21 cellular contexts compared by ENCODE assay signal in genomic region chr1:65985393-65986066, GRCh38.
DNase-seq lines count a peak whose midpoint lies in the region; ATAC-seq and TF ChIP-seq lines count a peak whose summit lies in the region.
"Had no signal": no experiment of that assay in that cellular context is flagged by ENCODE, and none has a peak within 500 bp of the region (broad histone marks: within the 10 kb centered on the region; RNA-seq: fewer than 3 reads in every experiment).

No MANE protein-coding gene starts in this region.

- no peaks in the 10 kb centered on the region for H3K9me3 ChIP-seq in SK-N-SH
- H3K9me3 ChIP-seq in right cardiac atrium (ENCODE audit: control insufficient read depth, low read length), result no peaks in the 10 kb centered on the region
- H3K9me3 ChIP-seq: Caco-2, MG63 had no signal

- no peak overlapping the region for H3K9ac ChIP-seq in SK-N-SH

- POLR2A ChIA-PET in SK-N-SH (lab: Yijun Ruan, JAX), result no interaction called here
- POLR2A ChIA-PET in activated CD8-positive, alpha-beta T cell treated with anti-CD3 and anti-CD28 coated beads, Interleukin-2, amount 10 ng/mL, durations not matched to agents 7 days and 5 days (lab: Charles Lee), result no interaction called here

- 65% methylated on average over 1 of the region's 1 CpG for WGBS in SK-N-SH (ENCODE audit: low lambda C conversion rate)
- 78% methylated on average over 1 of the region's 1 CpG for WGBS in right cardiac atrium

- H3K4me1 ChIP-seq in SK-N-SH (ENCODE audit: control insufficient read depth in 1 of 2, insufficient read depth in 2 of 2, low read depth in 1 of 2, low read length in 1 of 2) (no peaks in the 10 kb centered on the region), right cardiac atrium (ENCODE audit: control insufficient read depth, insufficient read depth, low read length) (no peaks in the 10 kb centered on the region)
- H3K4me1 ChIP-seq: Caco-2 had no signal

- intact Hi-C loops in right cardiac atrium (cut with DNase I), result no loop called here

- H3K27me3 ChIP-seq in SK-N-SH (ENCODE audit: insufficient read depth) (no peaks in the 10 kb centered on the region), right cardiac atrium (ENCODE audit: control insufficient read depth, insufficient read depth) (no peaks in the 10 kb centered on the region)

- no peak overlapping the region for H3K4me3 Mint-ChIP-seq in activated CD8-positive, alpha-beta T cell treated with anti-CD3 and anti-CD28 coated beads, Interleukin-2, amount 10 ng/mL, durations not matched to agents 7 days and 5 days
- no peak overlapping the region for H3K4me3 Mint-ChIP-seq in activated naive CD8-positive, alpha-beta T cell treated with anti-CD3 and anti-CD28 coated beads for 36 hours
- H3K4me3 Mint-ChIP-seq: CD8-positive, alpha-beta T cell; GM23338; H9 had no signal

- no peak for ATAC-seq in SK-N-SH treated with all-trans-retinoic acid at 6 μM for 48 hours
- no peak for ATAC-seq in activated CD8-positive, alpha-beta T cell treated with anti-CD3 and anti-CD28 coated beads, Interleukin-2, amount 10 ng/mL, durations not matched to agents 7 days and 5 days
- ATAC-seq in right cardiac atrium, result no peak
- ATAC-seq: CD8-positive, alpha-beta T cell; GM23338 had no signal

- no peak overlapping the region for H3K4me2 ChIP-seq in SK-N-SH
- H3K4me2 ChIP-seq: GM23338 had no signal

- H3K4me3 ChIP-seq in SK-N-SH (ENCODE audit: low read depth in 2 of 2, low read length in 1 of 2) (no peak overlapping the region), right cardiac atrium (ENCODE audit: low read length) (no peak overlapping the region)
- H3K4me3 ChIP-seq: GM23338, MG63 had no signal

- H4K20me1 ChIP-seq in SK-N-SH (ENCODE audit: insufficient read depth), result no peaks in the 10 kb centered on the region

- no peak for TF ChIP-seq EP300 in SK-N-SH (IDR thresholded peaks at IDR 0.05; ENCODE audit: borderline replicate concordance in 1 of 2, low read depth in 1 of 2, low read length in 1 of 2)

- H3K79me2 ChIP-seq in SK-N-SH (ENCODE audit: insufficient read depth), result no peaks in the 10 kb centered on the region

- H3K27ac ChIP-seq in SK-N-SH (ENCODE audit: low read depth in 2 of 2, low read length in 1 of 2) (no peak overlapping the region), angular gyrus (ENCODE audit: low read depth, low read length) (peak overlapping the region; percentile 19), substantia nigra (ENCODE audit: low read depth, low read length, poor library complexity, severe bottlenecking) (peak overlapping the region; percentile 82), right cardiac atrium (ENCODE audit: low read length) (no peak overlapping the region)
- H3K27ac ChIP-seq: C4-2B had no signal

- CTCF ChIA-PET in SK-N-SH (lab: Yijun Ruan, JAX), result interaction anchor here (1.0 to 5.5 kb wide), 8 partner anchors 23 to 518 kb away, joined by 3 to 44 read pairs (median 4); no protein-coding TSS in a partner anchor
- CTCF ChIA-PET in activated CD8-positive, alpha-beta T cell treated with anti-CD3 and anti-CD28 coated beads, Interleukin-2, amount 10 ng/mL, durations not matched to agents 7 days and 5 days (lab: Charles Lee), result interaction anchor here (1.9 kb wide), 1 partner anchor 257 kb away, joined by 11 read pairs; no protein-coding TSS in a partner anchor

- TF ChIP-seq CTCF in SK-N-SH (IDR thresholded peaks at IDR 0.05), result no peak

- H3K27ac Mint-ChIP-seq in activated CD8-positive, alpha-beta T cell treated with anti-CD3 and anti-CD28 coated beads, Interleukin-2, amount 10 ng/mL, durations not matched to agents 7 days and 5 days, result no peak overlapping the region
- H3K27ac Mint-ChIP-seq in activated naive CD8-positive, alpha-beta T cell treated with anti-CD3 and anti-CD28 coated beads for 36 hours, result no peak overlapping the region
- H3K27ac Mint-ChIP-seq: CD8-positive, alpha-beta T cell; GM23338; H9 had no signal

- no peak overlapping the region for H2AFZ ChIP-seq in SK-N-SH (ENCODE audit: low read depth)
- H2AFZ ChIP-seq: GM23338 had no signal

- no peaks in the 10 kb centered on the region for H3K9me2 ChIP-seq in SK-N-SH

- no peaks in the 10 kb centered on the region for H3K4me1 Mint-ChIP-seq in activated CD8-positive, alpha-beta T cell treated with anti-CD3 and anti-CD28 coated beads, Interleukin-2, amount 10 ng/mL, durations not matched to agents 7 days and 5 days (ENCODE audit: low read depth)
- H3K4me1 Mint-ChIP-seq in activated naive CD8-positive, alpha-beta T cell treated with anti-CD3 and anti-CD28 coated beads for 36 hours, result no peaks in the 10 kb centered on the region
- H3K4me1 Mint-ChIP-seq: GM23338, H9 had no signal

- H3K9me3 Mint-ChIP-seq in activated CD8-positive, alpha-beta T cell treated with anti-CD3 and anti-CD28 coated beads, Interleukin-2, amount 10 ng/mL, durations not matched to agents 7 days and 5 days (ENCODE audit: insufficient read depth), result no peaks in the 10 kb centered on the region
- no peaks in the 10 kb centered on the region for H3K9me3 Mint-ChIP-seq in activated naive CD8-positive, alpha-beta T cell treated with anti-CD3 and anti-CD28 coated beads for 36 hours
- H3K9me3 Mint-ChIP-seq: CD8-positive, alpha-beta T cell; GM23338; H9 had no signal

- H3K27me3 Mint-ChIP-seq in activated CD8-positive, alpha-beta T cell treated with anti-CD3 and anti-CD28 coated beads, Interleukin-2, amount 10 ng/mL, durations not matched to agents 7 days and 5 days (ENCODE audit: low read depth), result peaks cover 4% of the 10 kb centered on the region
- H3K27me3 Mint-ChIP-seq in activated naive CD8-positive, alpha-beta T cell treated with anti-CD3 and anti-CD28 coated beads for 36 hours, result peaks cover 16% of the 10 kb centered on the region

- H3K36me3 ChIP-seq in SK-N-SH (replicated peaks in 1 of 2; ENCODE audit: control insufficient read depth in 1 of 2, insufficient read depth in 2 of 2, low read length in 1 of 2), result no peaks in the 10 kb centered on the region
- H3K36me3 ChIP-seq: MG63 had no signal

- no peaks in the 10 kb centered on the region for H3F3A ChIP-seq in SK-N-SH (replicated peaks; ENCODE audit: insufficient read depth)

- H3K36me3 Mint-ChIP-seq in activated CD8-positive, alpha-beta T cell treated with anti-CD3 and anti-CD28 coated beads, Interleukin-2, amount 10 ng/mL, durations not matched to agents 7 days and 5 days (ENCODE audit: low read depth), result no peaks in the 10 kb centered on the region
- no peaks in the 10 kb centered on the region for H3K36me3 Mint-ChIP-seq in activated naive CD8-positive, alpha-beta T cell treated with anti-CD3 and anti-CD28 coated beads for 36 hours
- H3K36me3 Mint-ChIP-seq: CD8-positive, alpha-beta T cell had no signal

- DNase-seq in SK-N-SH (no peak), globus pallidus (ENCODE audit: low spot score) (peak; percentile 78), substantia nigra (lab: John Stamatoyannopoulos, UW) (peak in 1 of 49 donors; percentile 46), right cardiac atrium (no peak)
- DNase-seq in activated CD8-positive, alpha-beta T cell treated with anti-CD3 and anti-CD28 coated beads, Interleukin-2, amount 10 ng/mL, durations not matched to agents 7 days and 5 days, result no peak
- no peak for DNase-seq in activated naive CD8-positive, alpha-beta T cell treated with anti-CD3 and anti-CD28 coated beads for 36 hours
- DNase-seq: AML-193; Caco-2; CD8-positive, alpha-beta T cell; H9; KBM-7; MG63; NCI-H1694 treated with DMSO at 0.1 percent for 48 hours; NCI-H2081; NCI-H2227 treated with DMSO at 0.1 percent for 48 hours; NCI-H526 treated with DMSO at 0.1 percent for 48 hours; OCI-M1 had no signal

- TF ChIP-seq RAD21 in SK-N-SH (IDR thresholded peaks at IDR 0.05; ENCODE audit: low read length), result no peak

TF ChIP-seq in SK-N-SH treated with all-trans-retinoic acid at 6 μM for 48 hours, 23 proteins besides CTCF, POLR2A, EP300 and RAD21:
- no peak for TF ChIP-seq TCF4 (CRISPR knock-in tag; IDR thresholded peaks at IDR 0.05; ENCODE audit: borderline replicate concordance)
- peak; percentile 53; the same call in 1 of the 2 replicates for TF ChIP-seq ISL1 (CRISPR knock-in tag; IDR thresholded peaks at IDR 0.05)
- no peak for TF ChIP-seq OSR1 (CRISPR knock-in tag; IDR thresholded peaks at IDR 0.05)
- TF ChIP-seq, protein P1, sequence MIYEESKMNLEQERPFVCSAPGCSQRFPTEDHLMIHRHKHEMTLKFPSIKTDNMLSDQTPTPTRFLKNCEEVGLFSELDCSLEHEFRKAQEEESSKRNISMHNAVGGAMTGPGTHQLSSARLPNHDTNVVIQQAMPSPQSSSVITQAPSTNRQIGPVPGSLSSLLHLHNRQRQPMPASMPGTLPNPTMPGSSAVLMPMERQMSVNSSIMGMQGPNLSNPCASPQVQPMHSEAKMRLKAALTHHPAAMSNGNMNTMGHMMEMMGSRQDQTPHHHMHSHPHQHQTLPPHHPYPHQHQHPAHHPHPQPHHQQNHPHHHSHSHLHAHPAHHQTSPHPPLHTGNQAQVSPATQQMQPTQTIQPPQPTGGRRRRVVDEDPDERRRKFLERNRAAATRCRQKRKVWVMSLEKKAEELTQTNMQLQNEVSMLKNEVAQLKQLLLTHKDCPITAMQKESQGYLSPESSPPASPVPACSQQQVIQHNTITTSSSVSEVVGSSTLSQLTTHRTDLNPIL (CRISPR knock-in tag; IDR thresholded peaks at IDR 0.05; ENCODE audit: low read depth), result no peak

TF ChIP-seq in SK-N-SH, 30 proteins besides CTCF, POLR2A, EP300 and RAD21 (continues in another document):
- TF ChIP-seq, protein P2, sequence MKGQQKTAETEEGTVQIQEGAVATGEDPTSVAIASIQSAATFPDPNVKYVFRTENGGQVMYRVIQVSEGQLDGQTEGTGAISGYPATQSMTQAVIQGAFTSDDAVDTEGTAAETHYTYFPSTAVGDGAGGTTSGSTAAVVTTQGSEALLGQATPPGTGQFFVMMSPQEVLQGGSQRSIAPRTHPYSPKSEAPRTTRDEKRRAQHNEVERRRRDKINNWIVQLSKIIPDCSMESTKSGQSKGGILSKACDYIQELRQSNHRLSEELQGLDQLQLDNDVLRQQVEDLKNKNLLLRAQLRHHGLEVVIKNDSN (IDR thresholded peaks at IDR 0.05; ENCODE audit: borderline replicate concordance, low read depth), result no peak
- TF ChIP-seq, protein P3, sequence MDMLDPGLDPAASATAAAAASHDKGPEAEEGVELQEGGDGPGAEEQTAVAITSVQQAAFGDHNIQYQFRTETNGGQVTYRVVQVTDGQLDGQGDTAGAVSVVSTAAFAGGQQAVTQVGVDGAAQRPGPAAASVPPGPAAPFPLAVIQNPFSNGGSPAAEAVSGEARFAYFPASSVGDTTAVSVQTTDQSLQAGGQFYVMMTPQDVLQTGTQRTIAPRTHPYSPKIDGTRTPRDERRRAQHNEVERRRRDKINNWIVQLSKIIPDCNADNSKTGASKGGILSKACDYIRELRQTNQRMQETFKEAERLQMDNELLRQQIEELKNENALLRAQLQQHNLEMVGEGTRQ (IDR thresholded peaks at IDR 0.05; ENCODE audit: borderline replicate concordance, low read depth, low read length), result no peak
- no peak for TF ChIP-seq FOXM1 (IDR thresholded peaks at IDR 0.05; ENCODE audit: low read depth)
- TF ChIP-seq RXRA (IDR thresholded peaks at IDR 0.05; ENCODE audit: borderline replicate concordance, low read depth), result no peak
- no peak for TF ChIP-seq TCF12 (IDR thresholded peaks at IDR 0.05)
- no peak for TF ChIP-seq CHD2 (IDR thresholded peaks at IDR 0.05; ENCODE audit: low read length, partially characterized antibody)
- TF ChIP-seq SIN3A (IDR thresholded peaks at IDR 0.05; ENCODE audit: borderline replicate concordance, low read depth, low read length), result no peak
- TF ChIP-seq FOXJ3 (CRISPR knock-in tag; IDR thresholded peaks at IDR 0.05), result no peak

Comparison
In these comparisons a context has a peak if more than half of its experiments do, and no peak if none do; other contexts are left out.
1. H3K27ac ChIP-seq: peak in angular gyrus (single experiment) and substantia nigra (single experiment); none in SK-N-SH (0 of 2) and right cardiac atrium (single experiment).